In the genomic region with DNA sequence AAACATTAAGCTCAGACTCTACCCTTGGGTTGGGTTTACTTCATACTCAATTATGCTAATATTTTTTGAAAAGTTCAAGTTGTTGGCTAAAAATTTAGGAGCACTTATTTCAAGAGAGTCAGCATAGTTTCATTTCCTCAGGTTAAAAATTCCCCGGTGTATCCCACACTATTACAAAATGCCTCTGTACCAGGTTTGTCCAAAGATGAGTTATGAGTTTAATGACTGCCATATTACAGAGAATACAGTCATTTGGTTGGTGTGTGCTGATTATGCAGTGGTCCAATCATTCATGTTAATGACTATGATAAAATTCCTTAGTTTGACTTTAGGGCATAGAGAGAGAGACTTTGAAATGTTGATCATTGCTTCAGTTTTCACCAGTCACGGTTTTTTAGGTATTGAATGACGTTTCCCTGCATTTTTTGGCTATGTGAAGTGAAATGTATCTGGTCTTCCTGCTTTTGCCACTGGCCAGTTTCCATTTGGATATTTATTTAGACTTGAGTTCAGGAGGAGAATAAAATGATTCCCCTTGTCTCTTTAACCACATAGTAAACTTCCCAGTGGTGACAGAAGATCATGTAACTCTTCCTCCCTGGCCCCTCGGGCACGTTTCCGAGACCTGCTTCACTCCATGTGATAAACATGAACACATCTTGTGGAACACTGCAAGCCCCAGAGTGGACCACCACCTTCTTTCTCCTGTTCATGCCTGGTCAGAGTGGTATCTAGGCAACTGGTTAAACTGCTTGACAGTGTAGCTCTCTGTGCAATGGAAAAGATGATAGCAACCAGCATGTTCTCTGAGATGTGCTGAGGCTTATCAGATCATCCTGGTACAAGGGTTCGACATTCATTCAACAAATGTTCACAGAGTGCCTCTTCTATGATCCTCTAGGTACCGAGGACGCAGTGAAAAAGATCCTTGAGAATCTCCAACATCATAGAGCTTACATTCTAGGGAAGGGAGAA, we compare ENCODE assay signal across 18 cellular contexts.
DNase-seq lines count a peak whose midpoint lies in the region; ATAC-seq and TF ChIP-seq lines count a peak whose summit lies in the region.
"Had no signal": no experiment of that assay in that cellular context is flagged by ENCODE, and none has a peak within 500 bp of the region (broad histone marks: within the 10 kb centered on the region; RNA-seq: fewer than 3 reads in every experiment).

No MANE protein-coding gene starts in this region.

- ATAC-seq in GM18511 (IDR thresholded peaks at IDR 0.05; ENCODE audit: unreplicated experiment) = peak; percentile 48
- peak; percentile 61 for ATAC-seq in GM21717 (IDR thresholded peaks at IDR 0.05; ENCODE audit: unreplicated experiment)
- peak; percentile 57 for ATAC-seq in HG03558 (IDR thresholded peaks at IDR 0.05; ENCODE audit: extremely low read depth, unreplicated experiment)
- ATAC-seq: activated CD8-positive, alpha-beta T cell treated with anti-CD3 and anti-CD28 coated beads for 36 hours; activated T-cell treated with anti-CD3 and anti-CD28 coated beads, Interleukin-2, amount 50 U/mL, for 72 hours; T-cell had no signal

- no peak overlapping the region for H3K4me3 ChIP-seq in coronary artery
- H3K4me3 ChIP-seq: hepatocyte had no signal

- no peak overlapping the region for H3K27ac ChIP-seq in coronary artery
- H3K27ac ChIP-seq: hepatocyte, RWPE1 had no signal

- DNase-seq in fibroblast of gingiva (ENCODE audit: low read depth) (peak; percentile 87), GM03348 (ENCODE audit: low spot score) (no peak), coronary artery (ENCODE audit: low spot score) (no peak), NCI-H2171 treated with DMSO at 0.1 percent for 48 hours (lab: John Stamatoyannopoulos, UW) (no peak)
- DNase-seq: activated CD8-positive, alpha-beta T cell treated with anti-CD3 and anti-CD28 coated beads for 36 hours; activated naive CD8-positive, alpha-beta T cell treated with anti-CD3 and anti-CD28 coated beads for 36 hours; activated T-cell treated with anti-CD3 and anti-CD28 coated beads, Interleukin-2, amount 50 U/mL, for 72 hours; COR-L47; effector CD4-positive, alpha-beta T cell; kidney; NCI-H2029 treated with DMSO at 0.1 percent for 48 hours; NCI-H526; T-cell had no signal

- TF ChIP-seq CTCF in coronary artery (IDR thresholded peaks at IDR 0.05) = no peak
